ENCODE assay signal across 16 cellular contexts in genomic region chr3:127042634-127043033, GRCh38. TPM values are rescaled to one million over a fixed set of nuclear protein-coding genes. Genes with fewer than 3 reads are reported as not detected.
DNase-seq lines count a peak whose midpoint lies in the region; ATAC-seq, FAIRE-seq and TF ChIP-seq lines count a peak whose summit lies in the region.
"Had no signal": no experiment of that assay in that cellular context is flagged by ENCODE, and none has a peak within 500 bp of the region (broad histone marks: within the 10 kb centered on the region; RNA-seq: fewer than 3 reads in every experiment).

No MANE protein-coding gene starts in this region.

- H3K4me1 Mint-ChIP-seq in WTC11 = peaks cover 28% of the 10 kb centered on the region
- H3K4me1 Mint-ChIP-seq: CD4-positive, alpha-beta memory T cell; T-cell had no signal

- TF ChIP-seq EP300 in SK-N-SH (IDR thresholded peaks at IDR 0.05; ENCODE audit: borderline replicate concordance in 1 of 2, low read depth in 1 of 2, low read length in 1 of 2) = no peak

- no peaks in the 10 kb centered on the region for H3K9me1 ChIP-seq in keratinocyte (ENCODE audit: control insufficient read depth, extremely low read depth, insufficient read depth, low read length)

- no peaks in the 10 kb centered on the region for H3K79me2 ChIP-seq in keratinocyte (ENCODE audit: control insufficient read depth, insufficient read depth, low read length)
- H3K79me2 ChIP-seq in SK-N-SH (ENCODE audit: insufficient read depth) = no peaks in the 10 kb centered on the region

- peak overlapping the region; percentile 94; the same call in 1 of the 2 replicates for H3K27ac Mint-ChIP-seq in WTC11
- H3K27ac Mint-ChIP-seq: activated naive CD4-positive, alpha-beta T cell treated with anti-CD3 and anti-CD28 coated beads, Interleukin-2, amount 50 U/mL, for 72 hours; CD4-positive, alpha-beta memory T cell; T-cell had no signal

- 93% methylated on average over 12 of the region's 12 CpGs for WGBS in HUES64
- 84% methylated on average over 7 of the region's 12 CpGs for WGBS in SK-N-SH (ENCODE audit: low lambda C conversion rate)
- WGBS in esophagus squamous epithelium, 2 donors = 83 to 85% methylated on average over 3 to 4 of the region's 12 CpGs

- H3K9ac ChIP-seq in HUES64 (ENCODE audit: low read depth, low read length) = 0 out of 2 replicates have a peak overlapping the region, but pooled peaks have one; percentile 32
- no peak overlapping the region for H3K9ac ChIP-seq in keratinocyte (ENCODE audit: control insufficient read depth, extremely low read depth, insufficient read depth, low read length)
- H3K9ac ChIP-seq in SK-N-SH = no peak overlapping the region
- H3K9ac ChIP-seq: KMS-11 had no signal

- H3F3A ChIP-seq in SK-N-SH (replicated peaks; ENCODE audit: insufficient read depth) = no peaks in the 10 kb centered on the region

- H3K27ac ChIP-seq in HUES64 (ENCODE audit: low read depth, low read length) = no peak overlapping the region
- H3K27ac ChIP-seq in keratinocyte (ENCODE audit: control insufficient read depth, insufficient read depth, low read length) = peak overlapping the region; percentile 29
- H3K27ac ChIP-seq in thoracic aorta = peak overlapping the region; percentile 76 to 82
- H3K27ac ChIP-seq in SK-N-SH (ENCODE audit: low read depth in 2 of 2, low read length in 1 of 2) = no peak overlapping the region
- H3K27ac ChIP-seq in esophagus squamous epithelium = no peak overlapping the region
- H3K27ac ChIP-seq: KMS-11, prostate gland had no signal

- peaks cover 6% of the 10 kb centered on the region; the same call in 1 of the 2 replicates for H3K9me3 Mint-ChIP-seq in WTC11
- H3K9me3 Mint-ChIP-seq: activated naive CD4-positive, alpha-beta T cell treated with anti-CD3 and anti-CD28 coated beads, Interleukin-2, amount 50 U/mL, for 72 hours; CD4-positive, alpha-beta memory T cell; T-cell had no signal

- POLR2A ChIA-PET in WTC11 (lab: Charles Lee) = no interaction called here
- POLR2A ChIA-PET in SK-N-SH (lab: Yijun Ruan, JAX) = no interaction called here

- H3K27me3 Mint-ChIP-seq in WTC11 (ENCODE audit: low read depth) = no peaks in the 10 kb centered on the region

- H2AFZ ChIP-seq in keratinocyte (ENCODE audit: control insufficient read depth, low read length) (peak overlapping the region; percentile 48), SK-N-SH (ENCODE audit: low read depth) (no peak overlapping the region)

- H3K9me2 ChIP-seq in SK-N-SH = no peaks in the 10 kb centered on the region

- TF ChIP-seq POLR2A in esophagus squamous epithelium (IDR thresholded peaks at IDR 0.05) = no peak

- no peak overlapping the region for H3K4me3 Mint-ChIP-seq in WTC11
- H3K4me3 Mint-ChIP-seq: CD4-positive, alpha-beta memory T cell; T-cell had no signal

- H3K27me3 ChIP-seq in HUES64 (ENCODE audit: insufficient read depth, low read length) = no peaks in the 10 kb centered on the region
- H3K27me3 ChIP-seq in keratinocyte (ENCODE audit: control insufficient read depth, extremely low read depth, insufficient read depth, low read length) = no peaks in the 10 kb centered on the region
- no peaks in the 10 kb centered on the region for H3K27me3 ChIP-seq in thoracic aorta (replicated peaks; ENCODE audit: insufficient read depth)
- H3K27me3 ChIP-seq in SK-N-SH (ENCODE audit: insufficient read depth) = no peaks in the 10 kb centered on the region
- H3K27me3 ChIP-seq in esophagus squamous epithelium = no peaks in the 10 kb centered on the region

- intact Hi-C loops in esophagus squamous epithelium (cut with DNase I) = no loop called here

- H3K9me3 ChIP-seq in HUES64 (ENCODE audit: insufficient read depth, low read depth, low read length) = no peaks in the 10 kb centered on the region
- no peaks in the 10 kb centered on the region for H3K9me3 ChIP-seq in keratinocyte (ENCODE audit: control insufficient read depth, low read depth, low read length)
- no peaks in the 10 kb centered on the region for H3K9me3 ChIP-seq in thoracic aorta
- H3K9me3 ChIP-seq in SK-N-SH = no peaks in the 10 kb centered on the region
- no peaks in the 10 kb centered on the region for H3K9me3 ChIP-seq in esophagus squamous epithelium
- H3K9me3 ChIP-seq: prostate gland had no signal

- no peak for FAIRE-seq in keratinocyte (lab: Jason Lieb, UNC)
- FAIRE-seq: TTC549 had no signal

- H3K4me3 ChIP-seq in HUES64 (ENCODE audit: low read length) (no peak overlapping the region), keratinocyte (ENCODE audit: control insufficient read depth in 2 of 3, extremely low read depth in 1 of 3, insufficient read depth in 2 of 3, low read depth in 1 of 3, low read length in 3 of 3) (no peak overlapping the region), thoracic aorta (no peak overlapping the region), SK-N-SH (ENCODE audit: low read depth in 2 of 2, low read length in 1 of 2) (no peak overlapping the region), esophagus squamous epithelium (no peak overlapping the region)
- H3K4me3 ChIP-seq: prostate gland had no signal

- CTCF ChIA-PET in WTC11 (lab: Charles Lee) (interaction anchor here (0.8 to 1.5 kb wide), 4 partner anchors 58 to 533 kb away, joined by 3 to 4 read pairs (median 4); no protein-coding TSS in a partner anchor), SK-N-SH (lab: Yijun Ruan, JAX) (no interaction called here)

- no peak for TF ChIP-seq CTCF in WTC11 (IDR thresholded peaks at IDR 0.05)
- no peak for TF ChIP-seq CTCF in keratinocyte (optimal IDR thresholded peaks at IDR 0.05 in 1 of 3, IDR thresholded peaks at IDR 0.05 in 1 of 3, conservative IDR thresholded peaks at IDR 0.05 in 1 of 3; ENCODE audit: extremely low read depth in 1 of 3, insufficient read depth in 2 of 3, low read length in 3 of 3)
- no peak for TF ChIP-seq CTCF in thoracic aorta (IDR thresholded peaks at IDR 0.05)
- no peak for TF ChIP-seq CTCF in SK-N-SH (IDR thresholded peaks at IDR 0.05)
- no peak for TF ChIP-seq CTCF in esophagus squamous epithelium (IDR thresholded peaks at IDR 0.05)

- H3K4me1 ChIP-seq in HUES64 (ENCODE audit: insufficient read depth, low read length) (peaks cover 11% of the 10 kb centered on the region), keratinocyte (ENCODE audit: control insufficient read depth, extremely low read depth, insufficient read depth, low read length) (peaks cover 17% of the 10 kb centered on the region), thoracic aorta (ENCODE audit: control insufficient read depth in 1 of 2, low read depth in 2 of 2) (peaks cover 17 to 35% of the 10 kb centered on the region in 2 donors), SK-N-SH (ENCODE audit: control insufficient read depth in 1 of 2, insufficient read depth in 2 of 2, low read depth in 1 of 2, low read length in 1 of 2) (peaks cover 0 to 3% of the 10 kb centered on the region in 2 experiments; a peak in 1 of 4 replicates), esophagus squamous epithelium (peaks cover 0 to 18% (median 6%) of the 10 kb centered on the region in 3 donors)
- H3K4me1 ChIP-seq: prostate gland had no signal

- no peaks in the 10 kb centered on the region for H4K20me1 ChIP-seq in keratinocyte (ENCODE audit: control insufficient read depth, extremely low read depth, insufficient read depth, low read length)
- H4K20me1 ChIP-seq in SK-N-SH (ENCODE audit: insufficient read depth) = no peaks in the 10 kb centered on the region

- dilution Hi-C loops in keratinocyte (cut with MboI; ENCODE audit: extremely low pct_ligation_motif_present, low sequenced_read_pairs) = no loop called here

- no peaks in the 10 kb centered on the region; the same call in 1 of the 2 replicates for H3K36me3 Mint-ChIP-seq in WTC11
- H3K36me3 Mint-ChIP-seq: activated naive CD4-positive, alpha-beta T cell treated with anti-CD3 and anti-CD28 coated beads, Interleukin-2, amount 50 U/mL, for 72 hours; CD4-positive, alpha-beta memory T cell; T-cell had no signal

- peak; percentile 10 for ATAC-seq in WTC11
- no peak for ATAC-seq in thoracic aorta (ENCODE audit: insufficient number of reproducible peaks, low FRiP score, low read depth)
- ATAC-seq: activated naive CD4-positive, alpha-beta T cell treated with anti-CD3 and anti-CD28 coated beads, Interleukin-2, amount 50 U/mL, for 72 hours; left colon; T-cell had no signal

- DNase-seq in WTC11 (ENCODE audit: low spot score) = no peak
- no peak for DNase-seq in keratinocyte (ENCODE audit: low read depth, low spot score)
- DNase-seq in thoracic aorta (ENCODE audit: low spot score) = no peak
- no peak for DNase-seq in HCEC 1CT
- DNase-seq in SK-N-SH = no peak
- no peak for DNase-seq in esophagus squamous epithelium (lab: John Stamatoyannopoulos, UW)
- DNase-seq: CD4-positive, alpha-beta memory T cell; effector CD4-positive, alpha-beta T cell; left colon; NCI-H1694 treated with DMSO at 0.1 percent for 48 hours; T-cell had no signal

- no peaks in the 10 kb centered on the region for H3K36me3 ChIP-seq in HUES64 (ENCODE audit: insufficient read depth, low read length)
- H3K36me3 ChIP-seq in keratinocyte (ENCODE audit: control insufficient read depth in 2 of 2, extremely low read depth in 1 of 2, insufficient read depth in 2 of 2, low read length in 2 of 2) = no peaks in the 10 kb centered on the region
- no peaks in the 10 kb centered on the region for H3K36me3 ChIP-seq in thoracic aorta
- H3K36me3 ChIP-seq in SK-N-SH (replicated peaks in 1 of 2; ENCODE audit: control insufficient read depth in 1 of 2, insufficient read depth in 2 of 2, low read length in 1 of 2) = no peaks in the 10 kb centered on the region
- H3K36me3 ChIP-seq in esophagus squamous epithelium = no peaks in the 10 kb centered on the region
- H3K36me3 ChIP-seq: prostate gland had no signal

- no peak for TF ChIP-seq RAD21 in SK-N-SH (IDR thresholded peaks at IDR 0.05; ENCODE audit: low read length)

- H3K4me2 ChIP-seq in keratinocyte (ENCODE audit: control insufficient read depth, extremely low read depth, insufficient read depth, low read depth, low read length) (no peak overlapping the region), SK-N-SH (no peak overlapping the region)
- H3K4me2 ChIP-seq: KMS-11 had no signal

TF ChIP-seq in WTC11, 78 proteins besides CTCF, POLR2A, EP300 and RAD21 (continues in another document):
- TF ChIP-seq TEAD4 (CRISPR knock-in tag; IDR thresholded peaks at IDR 0.05) = no peak

RNA-seq across cellular contexts. Expression of gene PLXNA1, which starts 59.7 kb away (rescaled TPM):
- polyA plus RNA-seq in HUES64 (2013, experiment 1 of 2) = 27.3 TPM
- polyA plus RNA-seq in HUES64 (2013, experiment 2 of 2) = 34.0 TPM
- total RNA-seq in WTC11 (2021) = 53.0 to 55.0 TPM (median 53.8 TPM) in 3 replicates
- 38.4 to 61.2 TPM (median 55.7 TPM) in 3 replicates for polyA plus RNA-seq in keratinocyte
- polyA plus RNA-seq in keratinocyte (2011; ENCODE audit: low read depth) = 19.4 TPM
- polyA plus RNA-seq in keratinocyte (2011; cell fraction: cytosol; rRNA removed) = 12.7 and 21.0 TPM in 2 replicates
- polyA plus RNA-seq in keratinocyte (2011; cell fraction: nucleus; rRNA removed) = 125 and 160 TPM in 2 replicates
- 14.8 and 74.0 TPM in 2 replicates for polyA plus RNA-seq in keratinocyte (2012; ENCODE audit: low replicate concordance)
- polyA minus RNA-seq in keratinocyte = 150 to 269 TPM (median 153 TPM) in 3 replicates
- polyA minus RNA-seq in keratinocyte (2011; cell fraction: cytosol; rRNA and poly(A)+ RNA removed) = 70.6 TPM
- 237 and 238 TPM in 2 replicates for polyA minus RNA-seq in keratinocyte (2011; cell fraction: nucleus; rRNA and poly(A)+ RNA removed)
- 100 to 1,000 TPM in 1 of 2 donors, 10 to 100 TPM in 1; 70.1 to 102 TPM for total RNA-seq in thoracic aorta
- polyA plus RNA-seq in SK-N-SH (2012; rRNA removed) = 48.1 and 48.7 TPM in 2 replicates
- 13.2 and 23.6 TPM in 2 replicates for polyA plus RNA-seq in SK-N-SH (2012; cell fraction: cytosol; rRNA removed)
- 104 and 115 TPM in 2 replicates for polyA plus RNA-seq in SK-N-SH (2012; cell fraction: nucleus; rRNA removed)
- 10 to 100 TPM; 19.7 to 27.5 (median 23.9) TPM for total RNA-seq in esophagus squamous epithelium

Comparison
In these comparisons a context has a peak if more than half of its experiments do, and no peak if none do; other contexts are left out.
1. H3K27ac ChIP-seq: peak in keratinocyte (single experiment) and thoracic aorta (2 of 2); none in HUES64 (single experiment), SK-N-SH (0 of 2) and esophagus squamous epithelium (0 of 4).